ENCODE assay signal across 1 cellular context in the genomic region with DNA sequence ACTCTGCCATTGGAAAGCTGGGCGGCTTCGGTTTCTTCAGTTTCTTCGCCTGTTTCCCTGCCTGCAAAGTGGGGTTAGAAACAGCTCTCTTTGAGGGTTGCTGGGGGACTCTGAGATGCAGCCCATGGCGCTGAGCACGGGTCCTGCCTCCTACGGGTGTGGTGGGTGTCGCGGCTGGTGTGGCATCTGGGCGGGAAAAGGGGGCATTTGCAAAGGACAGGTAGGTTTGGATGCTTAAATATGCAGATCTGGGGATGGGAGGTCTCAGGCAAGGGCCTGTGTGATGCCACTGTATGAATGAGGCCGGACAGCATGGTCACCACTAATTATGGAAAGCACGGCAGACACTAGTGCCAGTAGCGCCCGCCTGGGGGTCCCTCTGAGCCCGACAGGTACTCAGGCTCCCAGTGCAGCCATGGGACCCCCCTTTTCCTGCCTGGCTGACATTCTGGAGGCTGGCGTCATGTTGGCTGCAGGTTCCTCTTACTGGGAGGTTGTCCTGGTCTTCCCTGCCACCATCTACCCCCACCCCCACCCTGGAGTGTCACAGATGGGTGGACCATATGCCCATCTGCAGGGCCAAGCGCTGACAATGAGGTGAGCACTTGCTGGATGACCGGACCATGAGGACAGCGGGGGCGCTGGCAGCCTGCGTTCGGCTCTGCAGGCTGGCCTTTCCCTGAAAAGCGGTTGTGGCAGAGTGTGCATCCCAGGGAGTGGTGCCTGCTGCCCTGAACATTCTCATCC.
TF ChIP-seq lines count a peak whose summit lies in the region.

No MANE protein-coding gene starts in this region.

TF ChIP-seq in GM23338, 12 proteins besides CTCF, POLR2A, EP300 and RAD21 (continued from another document):
- TF ChIP-seq, protein P1, sequence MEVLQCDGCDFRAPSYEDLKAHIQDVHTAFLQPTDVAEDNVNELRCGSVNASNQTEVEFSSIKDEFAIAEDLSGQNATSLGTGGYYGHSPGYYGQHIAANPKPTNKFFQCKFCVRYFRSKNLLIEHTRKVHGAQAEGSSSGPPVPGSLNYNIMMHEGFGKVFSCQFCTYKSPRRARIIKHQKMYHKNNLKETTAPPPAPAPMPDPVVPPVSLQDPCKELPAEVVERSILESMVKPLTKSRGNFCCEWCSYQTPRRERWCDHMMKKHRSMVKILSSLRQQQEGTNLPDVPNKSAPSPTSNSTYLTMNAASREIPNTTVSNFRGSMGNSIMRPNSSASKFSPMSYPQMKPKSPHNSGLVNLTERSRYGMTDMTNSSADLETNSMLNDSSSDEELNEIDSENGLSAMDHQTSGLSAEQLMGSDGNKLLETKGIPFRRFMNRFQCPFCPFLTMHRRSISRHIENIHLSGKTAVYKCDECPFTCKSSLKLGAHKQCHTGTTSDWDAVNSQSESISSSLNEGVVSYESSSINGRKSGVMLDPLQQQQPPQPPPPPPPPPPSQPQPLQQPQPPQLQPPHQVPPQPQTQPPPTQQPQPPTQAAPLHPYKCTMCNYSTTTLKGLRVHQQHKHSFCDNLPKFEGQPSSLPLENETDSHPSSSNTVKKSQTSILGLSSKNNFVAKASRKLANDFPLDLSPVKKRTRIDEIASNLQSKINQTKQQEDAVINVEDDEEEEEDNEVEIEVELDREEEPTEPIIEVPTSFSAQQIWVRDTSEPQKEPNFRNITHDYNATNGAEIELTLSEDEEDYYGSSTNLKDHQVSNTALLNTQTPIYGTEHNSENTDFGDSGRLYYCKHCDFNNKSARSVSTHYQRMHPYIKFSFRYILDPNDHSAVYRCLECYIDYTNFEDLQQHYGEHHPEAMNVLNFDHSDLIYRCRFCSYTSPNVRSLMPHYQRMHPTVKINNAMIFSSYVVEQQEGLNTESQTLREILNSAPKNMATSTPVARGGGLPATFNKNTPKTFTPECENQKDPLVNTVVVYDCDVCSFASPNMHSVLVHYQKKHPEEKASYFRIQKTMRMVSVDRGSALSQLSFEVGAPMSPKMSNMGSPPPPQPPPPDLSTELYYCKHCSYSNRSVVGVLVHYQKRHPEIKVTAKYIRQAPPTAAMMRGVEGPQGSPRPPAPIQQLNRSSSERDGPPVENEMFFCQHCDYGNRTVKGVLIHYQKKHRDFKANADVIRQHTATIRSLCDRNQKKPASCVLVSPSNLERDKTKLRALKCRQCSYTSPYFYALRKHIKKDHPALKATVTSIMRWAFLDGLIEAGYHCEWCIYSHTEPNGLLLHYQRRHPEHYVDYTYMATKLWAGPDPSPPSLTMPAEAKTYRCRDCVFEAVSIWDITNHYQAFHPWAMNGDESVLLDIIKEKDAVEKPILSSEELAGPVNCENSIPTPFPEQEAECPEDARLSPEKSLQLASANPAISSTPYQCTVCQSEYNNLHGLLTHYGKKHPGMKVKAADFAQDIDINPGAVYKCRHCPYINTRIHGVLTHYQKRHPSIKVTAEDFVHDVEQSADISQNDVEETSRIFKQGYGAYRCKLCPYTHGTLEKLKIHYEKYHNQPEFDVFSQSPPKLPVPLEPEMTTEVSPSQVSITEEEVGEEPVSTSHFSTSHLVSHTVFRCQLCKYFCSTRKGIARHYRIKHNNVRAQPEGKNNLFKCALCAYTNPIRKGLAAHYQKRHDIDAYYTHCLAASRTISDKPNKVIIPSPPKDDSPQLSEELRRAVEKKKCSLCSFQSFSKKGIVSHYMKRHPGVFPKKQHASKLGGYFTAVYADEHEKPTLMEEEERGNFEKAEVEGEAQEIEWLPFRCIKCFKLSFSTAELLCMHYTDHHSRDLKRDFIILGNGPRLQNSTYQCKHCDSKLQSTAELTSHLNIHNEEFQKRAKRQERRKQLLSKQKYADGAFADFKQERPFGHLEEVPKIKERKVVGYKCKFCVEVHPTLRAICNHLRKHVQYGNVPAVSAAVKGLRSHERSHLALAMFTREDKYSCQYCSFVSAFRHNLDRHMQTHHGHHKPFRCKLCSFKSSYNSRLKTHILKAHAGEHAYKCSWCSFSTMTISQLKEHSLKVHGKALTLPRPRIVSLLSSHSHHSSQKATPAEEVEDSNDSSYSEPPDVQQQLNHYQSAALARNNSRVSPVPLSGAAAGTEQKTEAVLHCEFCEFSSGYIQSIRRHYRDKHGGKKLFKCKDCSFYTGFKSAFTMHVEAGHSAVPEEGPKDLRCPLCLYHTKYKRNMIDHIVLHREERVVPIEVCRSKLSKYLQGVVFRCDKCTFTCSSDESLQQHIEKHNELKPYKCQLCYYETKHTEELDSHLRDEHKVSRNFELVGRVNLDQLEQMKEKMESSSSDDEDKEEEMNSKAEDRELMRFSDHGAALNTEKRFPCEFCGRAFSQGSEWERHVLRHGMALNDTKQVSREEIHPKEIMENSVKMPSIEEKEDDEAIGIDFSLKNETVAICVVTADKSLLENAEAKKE (CRISPR knock-in tag; IDR thresholded peaks at IDR 0.05) = no peak
- TF ChIP-seq STAT1 (IDR thresholded peaks at IDR 0.05; ENCODE audit: unreplicated experiment) (no peak), POLR2AphosphoS5 (IDR thresholded peaks at IDR 0.05; ENCODE audit: low read depth) (no peak), JUNB (IDR thresholded peaks at IDR 0.05; ENCODE audit: unreplicated experiment) (no peak), ZNF331 (CRISPR knock-in tag; IDR thresholded peaks at IDR 0.05; ENCODE audit: low read depth) (no peak)
- TF ChIP-seq, protein P2, sequence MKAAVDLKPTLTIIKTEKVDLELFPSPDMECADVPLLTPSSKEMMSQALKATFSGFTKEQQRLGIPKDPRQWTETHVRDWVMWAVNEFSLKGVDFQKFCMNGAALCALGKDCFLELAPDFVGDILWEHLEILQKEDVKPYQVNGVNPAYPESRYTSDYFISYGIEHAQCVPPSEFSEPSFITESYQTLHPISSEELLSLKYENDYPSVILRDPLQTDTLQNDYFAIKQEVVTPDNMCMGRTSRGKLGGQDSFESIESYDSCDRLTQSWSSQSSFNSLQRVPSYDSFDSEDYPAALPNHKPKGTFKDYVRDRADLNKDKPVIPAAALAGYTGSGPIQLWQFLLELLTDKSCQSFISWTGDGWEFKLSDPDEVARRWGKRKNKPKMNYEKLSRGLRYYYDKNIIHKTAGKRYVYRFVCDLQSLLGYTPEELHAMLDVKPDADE (IDR thresholded peaks at IDR 0.05) = no peak
